8 cellular contexts compared by ENCODE assay signal in genomic region chr2:74002515-74003391, GRCh38. TPM values are rescaled to one million over a fixed set of nuclear protein-coding genes. Genes with fewer than 3 reads are reported as not detected.
DNase-seq lines count a peak whose midpoint lies in the region; ATAC-seq, FAIRE-seq and TF ChIP-seq lines count a peak whose summit lies in the region.

No MANE protein-coding gene starts in this region.

- intact Hi-C loops in kidney (cut with DNase I) = no loop called here

- ATAC-seq in HG02759 (IDR thresholded peaks at IDR 0.05; ENCODE audit: unreplicated experiment) = peak; percentile 96

- no peaks in the 10 kb centered on the region for H3K27me3 ChIP-seq in WERI-Rb-1 (ENCODE audit: insufficient read depth, low read depth, severe bottlenecking)

- H3K36me3 ChIP-seq in WERI-Rb-1 (peaks cover 34% of the 10 kb centered on the region), kidney (ENCODE audit: control insufficient read depth in 1 of 2, insufficient read depth in 2 of 2, low read length in 2 of 2) (no peaks in the 10 kb centered on the region)

- TF ChIP-seq POLR2A in GM12892 (IDR thresholded peaks at IDR 0.05; ENCODE audit: low read depth, low read length) = no peak; the same call in 1 of the 2 replicates

- no peaks in the 10 kb centered on the region for H3K9me3 ChIP-seq in WERI-Rb-1 (ENCODE audit: severe bottlenecking)
- no peaks in the 10 kb centered on the region for H3K9me3 ChIP-seq in kidney (ENCODE audit: control insufficient read depth in 1 of 2, low read length in 2 of 2)

- H3K4me3 ChIP-seq in WERI-Rb-1 (ENCODE audit: low read depth, low read length) (peak overlapping the region; percentile 63), kidney (ENCODE audit: low read length in 2 of 2) (peak overlapping the region; percentile 62 to 66)

- FAIRE-seq in GM12892 (lab: Jason Lieb, UNC) (peak; percentile 98), kidney (lab: Jason Lieb, UNC) (no peak)

- DNase-seq in GM12892 (ENCODE audit: insufficient read length) (peak; percentile 94), NCI-H1694 treated with DMSO at 0.1 percent for 48 hours (lab: John Stamatoyannopoulos, UW) (peak; percentile 62), WERI-Rb-1 (peak; percentile 96), kidney (peak; percentile 94), UCSD-AML1 (lab: John Stamatoyannopoulos, UW; ENCODE audit: unreplicated experiment) (no peak)
- peak; percentile 81 for DNase-seq in central memory CD4-positive, alpha-beta T cell
- peak; percentile 56 to 64 for DNase-seq in stimulated activated CD4-positive, alpha-beta T cell treated with anti-CD3 and anti-CD28 coated beads, Interleukin-12 subunit alpha, Interleukin-12 subunit beta, amount 100 ng/mL, for 24 hours (ENCODE audit: low read depth in 2 of 2)

- no peak for TF ChIP-seq CTCF in WERI-Rb-1 (IDR thresholded peaks at IDR 0.05; ENCODE audit: low read depth, low read length)
- peak; percentile 24 for TF ChIP-seq CTCF in kidney (IDR thresholded peaks at IDR 0.05; ENCODE audit: borderline replicate concordance, extremely low read depth, insufficient read depth)

- H3K9ac ChIP-seq in kidney (ENCODE audit: low read length in 2 of 2) = peak overlapping the region; percentile 20 to 44

- peaks cover 4 to 21% of the 10 kb centered on the region in 2 donors for H3K4me1 ChIP-seq in kidney (ENCODE audit: control insufficient read depth in 1 of 2, insufficient read depth in 1 of 2, low read depth in 1 of 2, low read length in 2 of 2)

- peak overlapping the region; percentile 85 for H3K27ac ChIP-seq in WERI-Rb-1
- no peak overlapping the region for H3K27ac ChIP-seq in kidney (ENCODE audit: low read depth in 2 of 2, low read length in 2 of 2)

RNA-seq across cellular contexts. Expression of gene TET3, which starts 18.0 kb away (rescaled TPM):
- polyA plus RNA-seq in GM12892 (2012; ENCODE audit: missing spikeins) = 12.0 TPM
- total RNA-seq in kidney = 13.1 TPM
- 0.52 TPM for polyA plus RNA-seq in kidney (ENCODE audit: insufficient read depth, low read depth, low replicate concordance)
